Comparison of ENCODE assay signal across 9 cellular contexts in the genomic region with DNA sequence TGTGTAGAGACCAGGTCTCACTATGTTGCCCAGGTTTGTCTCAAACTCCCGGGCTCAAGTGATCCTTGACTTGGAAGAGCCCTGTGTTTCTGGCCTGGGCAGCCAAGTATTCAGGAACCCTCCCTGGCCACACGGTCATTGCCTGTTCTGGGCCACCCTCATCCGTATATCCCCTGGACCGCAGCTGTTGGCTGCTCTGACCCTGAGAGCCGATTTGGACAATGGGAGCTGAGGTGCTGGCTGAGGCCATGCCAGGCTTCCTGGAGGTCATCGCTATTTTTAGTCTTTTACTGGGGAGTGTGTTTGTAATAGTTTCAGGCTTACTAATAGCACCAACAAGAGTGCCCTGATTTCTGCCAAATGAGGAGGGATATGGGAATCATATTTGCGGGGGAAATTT.
DNase-seq lines count a peak whose midpoint lies in the region; ATAC-seq and TF ChIP-seq lines count a peak whose summit lies in the region.
"Had no signal": no experiment of that assay in that cellular context is flagged by ENCODE, and none has a peak within 500 bp of the region (broad histone marks: within the 10 kb centered on the region; RNA-seq: fewer than 3 reads in every experiment).

No MANE protein-coding gene starts in this region.

- H3K36me3 ChIP-seq in ACC112 (ENCODE audit: insufficient read depth, low read length) = no peaks in the 10 kb centered on the region
- H3K36me3 ChIP-seq in Loucy (ENCODE audit: insufficient read depth, low read length) = no peaks in the 10 kb centered on the region

- peaks cover 7 to 8% of the 10 kb centered on the region in 2 donors for H3K4me1 Mint-ChIP-seq in effector memory CD8-positive, alpha-beta T cell (ENCODE audit: low read depth in 2 of 2)
- H3K4me1 Mint-ChIP-seq in naive B cell = peaks cover 4 to 12% (median 9%) of the 10 kb centered on the region in 3 donors

- H2AFZ ChIP-seq in ACC112 (ENCODE audit: low read length, unreplicated experiment) = no peak overlapping the region
- H2AFZ ChIP-seq in Loucy (ENCODE audit: low read length) = peak overlapping the region; percentile 60; the same call in 1 of the 2 replicates
- H2AFZ ChIP-seq: parathyroid adenoma had no signal

- H3K9me3 ChIP-seq in Loucy (ENCODE audit: insufficient read depth, low read depth, low read length) = no peaks in the 10 kb centered on the region

- no peaks in the 10 kb centered on the region for H3K27me3 Mint-ChIP-seq in effector memory CD8-positive, alpha-beta T cell
- H3K27me3 Mint-ChIP-seq in naive B cell = no peaks in the 10 kb centered on the region

- peak overlapping the region; percentile 53 to 73 for H3K4me3 Mint-ChIP-seq in effector memory CD8-positive, alpha-beta T cell
- peak overlapping the region in 6 of 8 donors; percentile 9 to 78 (median 55) for H3K4me3 Mint-ChIP-seq in naive B cell

- no peaks in the 10 kb centered on the region for H3K27me3 ChIP-seq in ACC112 (ENCODE audit: insufficient read depth, low read length)
- no peaks in the 10 kb centered on the region for H3K27me3 ChIP-seq in Loucy (ENCODE audit: insufficient read depth, low read length, poor library complexity, severe bottlenecking)

- H3K79me2 ChIP-seq in ACC112 (ENCODE audit: control insufficient read depth, insufficient read depth, low read length, unreplicated experiment) = no peaks in the 10 kb centered on the region
- no peaks in the 10 kb centered on the region for H3K79me2 ChIP-seq in Loucy (ENCODE audit: insufficient read depth, low read length)
- H3K79me2 ChIP-seq: parathyroid adenoma had no signal

- H3K4me3 ChIP-seq in ACC112 (ENCODE audit: low read depth, low read length) = peak overlapping the region; percentile 30; the same call in 1 of the 2 replicates
- peak overlapping the region; percentile 32 for H3K4me3 ChIP-seq in Loucy (ENCODE audit: low read length, poor library complexity, severe bottlenecking)

- no peaks in the 10 kb centered on the region for H3K36me3 Mint-ChIP-seq in effector memory CD8-positive, alpha-beta T cell (ENCODE audit: insufficient read depth)
- no peaks in the 10 kb centered on the region for H3K36me3 Mint-ChIP-seq in naive B cell

- H3K4me2 ChIP-seq in Loucy (ENCODE audit: low read depth, low read length, poor library complexity, severe bottlenecking) = peak overlapping the region; percentile 44

- H3K4me1 ChIP-seq in ACC112 (ENCODE audit: control insufficient read depth, insufficient read depth, low read length, unreplicated experiment) = peaks cover 5% of the 10 kb centered on the region
- no peaks in the 10 kb centered on the region for H3K4me1 ChIP-seq in Loucy (ENCODE audit: insufficient read depth, low read length, poor library complexity, severe bottlenecking)
- H3K4me1 ChIP-seq: parathyroid adenoma had no signal

- H3F3A ChIP-seq in Loucy (ENCODE audit: low read depth) = no peaks in the 10 kb centered on the region

- ATAC-seq in effector memory CD8-positive, alpha-beta T cell (replicated peaks) = no peak
- ATAC-seq in naive B cell (ENCODE audit: low read depth in 2 of 2) = no peak
- no peak for ATAC-seq in GM18520 (IDR thresholded peaks at IDR 0.05; ENCODE audit: unreplicated experiment)
- no peak for ATAC-seq in HG02852 (IDR thresholded peaks at IDR 0.05; ENCODE audit: unreplicated experiment)

- H3K9me3 Mint-ChIP-seq in effector memory CD8-positive, alpha-beta T cell = no peaks in the 10 kb centered on the region
- peaks cover 0 to 2% (median 0%) of the 10 kb centered on the region in 7 donors for H3K9me3 Mint-ChIP-seq in naive B cell

- TF ChIP-seq CTCF in Loucy (conservative IDR thresholded peaks at IDR 0.05; ENCODE audit: low read length) = no peak

- H3K9me2 ChIP-seq in Loucy (replicated peaks; ENCODE audit: low read depth, low read length) = no peaks in the 10 kb centered on the region

- peak overlapping the region in 1 of 2 donors; percentile 20 for H3K27ac Mint-ChIP-seq in effector memory CD8-positive, alpha-beta T cell
- peak overlapping the region in 4 of 6 donors; percentile 74 to 81 (median 80) for H3K27ac Mint-ChIP-seq in naive B cell

- no peak for DNase-seq in effector memory CD8-positive, alpha-beta T cell
- DNase-seq in naive B cell (no peak), NCI-H510A treated with DMSO at 0.1 percent for 48 hours (lab: John Stamatoyannopoulos, UW) (no peak), cortex of kidney (lab: John Stamatoyannopoulos, UW) (no peak)

- no peak overlapping the region for H3K9ac ChIP-seq in Loucy (ENCODE audit: low read depth, low read length, poor library complexity, severe bottlenecking)
- H3K9ac ChIP-seq: parathyroid adenoma had no signal

- no peaks in the 10 kb centered on the region for H4K20me1 ChIP-seq in Loucy (ENCODE audit: insufficient read depth, low read length, poor library complexity, severe bottlenecking)

- H3K27ac ChIP-seq in ACC112 (ENCODE audit: low read depth, low read length) = no peak overlapping the region
- H3K27ac ChIP-seq: parathyroid adenoma had no signal
